Comparison of ENCODE assay signal across 12 cellular contexts in the genomic region with DNA sequence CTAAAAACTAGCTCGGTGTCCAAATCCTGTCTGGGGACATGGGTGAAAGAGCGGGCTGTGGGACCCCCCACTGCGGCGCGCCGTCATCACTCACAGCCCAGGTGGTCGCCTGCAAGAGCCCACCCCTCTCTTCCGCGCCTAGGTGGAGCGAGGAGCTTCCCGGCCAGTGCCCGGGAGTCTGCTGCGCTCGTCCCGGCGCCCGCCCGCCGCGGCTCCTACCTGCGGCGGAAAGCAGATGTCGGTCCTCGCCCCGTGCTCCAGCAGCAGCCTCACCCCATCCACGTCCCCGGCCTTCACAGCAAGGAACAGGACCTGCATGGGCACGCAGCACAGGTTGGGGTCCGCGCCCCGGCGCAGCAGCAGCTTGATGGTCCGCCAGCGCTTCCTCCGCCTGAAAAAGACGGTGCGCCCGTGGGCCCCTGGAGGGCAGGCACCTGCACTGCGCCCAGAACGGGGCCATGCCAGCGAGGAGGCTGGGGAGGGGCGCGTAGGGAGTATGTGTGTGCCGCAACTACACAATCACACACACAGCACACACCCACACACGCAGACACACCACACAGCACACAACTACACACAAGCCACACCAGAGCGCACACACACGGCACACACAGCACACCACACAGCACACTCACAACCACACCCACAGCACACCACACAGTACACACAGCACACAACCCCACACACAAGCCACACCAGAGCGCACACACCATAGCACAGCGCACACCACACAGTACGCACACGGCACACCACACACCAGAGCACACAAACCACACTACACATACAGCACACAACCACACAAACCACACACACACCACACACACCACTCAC. TPM values are rescaled to one million over a fixed set of nuclear protein-coding genes. Genes with fewer than 3 reads are reported as not detected.
DNase-seq lines count a peak whose midpoint lies in the region; ATAC-seq and TF ChIP-seq lines count a peak whose summit lies in the region.
"Had no signal": no experiment of that assay in that cellular context is flagged by ENCODE, and none has a peak within 500 bp of the region (broad histone marks: within the 10 kb centered on the region; RNA-seq: fewer than 3 reads in every experiment).

No MANE protein-coding gene starts in this region.

- TF ChIP-seq CTCF in WTC11 (IDR thresholded peaks at IDR 0.05) (no peak), esophagus muscularis mucosa (IDR thresholded peaks at IDR 0.05) (no peak)

- intact Hi-C loops in activated CD4-positive, alpha-beta T cell treated with anti-CD3 and anti-CD28 coated beads for 36 hours (cut with DNase I, micrococcal nuclease) = no loop called here
- intact Hi-C loops in sciatic nerve (cut with DNase I) (no loop called here), esophagus muscularis mucosa (cut with DNase I) (no loop called here)

- H3K4me1 ChIP-seq in iPS-18a (ENCODE audit: control insufficient read depth, low read depth, low read length) (no peaks in the 10 kb centered on the region), esophagus muscularis mucosa (peaks cover 3 to 16% (median 15%) of the 10 kb centered on the region in 4 donors)

- peaks cover 3% of the 10 kb centered on the region for H3K4me1 Mint-ChIP-seq in activated CD4-positive, alpha-beta T cell treated with anti-CD3 and anti-CD28 coated beads for 36 hours
- peaks cover 12% of the 10 kb centered on the region for H3K4me1 Mint-ChIP-seq in WTC11

- CTCF ChIA-PET in activated CD4-positive, alpha-beta T cell treated with anti-CD3 and anti-CD28 coated beads for 36 hours (lab: Charles Lee) = interaction anchor here (0.7 kb wide), 1 partner anchor 546 kb away, joined by 3 read pairs; no protein-coding TSS in a partner anchor
- CTCF ChIA-PET in WTC11 (lab: Charles Lee) = interaction anchor here (0.8 to 1.3 kb wide), 7 partner anchors 23 to 287 kb away, joined by 3 to 9 read pairs (median 4); no protein-coding TSS in a partner anchor

- WGBS in esophagus muscularis mucosa = 62% methylated on average over 13 of the region's 51 CpGs

- no peak for TF ChIP-seq EP300 in esophagus muscularis mucosa (IDR thresholded peaks at IDR 0.05)

- H3K27ac Mint-ChIP-seq in activated CD4-positive, alpha-beta T cell treated with anti-CD3 and anti-CD28 coated beads for 36 hours = no peak overlapping the region
- no peak overlapping the region for H3K27ac Mint-ChIP-seq in WTC11

- no peak overlapping the region for H3K9ac ChIP-seq in iPS-18a (ENCODE audit: low read length)

- no peak overlapping the region for H3K4me3 Mint-ChIP-seq in activated CD4-positive, alpha-beta T cell treated with anti-CD3 and anti-CD28 coated beads for 36 hours
- H3K4me3 Mint-ChIP-seq in WTC11 = peak overlapping the region; percentile 60
- H3K4me3 Mint-ChIP-seq: naive B cell had no signal

- no peak for TF ChIP-seq POLR2A in esophagus muscularis mucosa (IDR thresholded peaks at IDR 0.05; ENCODE audit: low read depth)

- no peak overlapping the region for H3K27ac ChIP-seq in iPS-18a (ENCODE audit: low read length)
- H3K27ac ChIP-seq in esophagus muscularis mucosa (replicated peaks in 1 of 4) = no peak overlapping the region
- H3K27ac ChIP-seq: VCaP had no signal

- peaks cover 5% of the 10 kb centered on the region for H3K9me3 ChIP-seq in iPS-18a (ENCODE audit: control insufficient read depth, low read depth, low read length)
- H3K9me3 ChIP-seq in esophagus muscularis mucosa = no peaks in the 10 kb centered on the region

- H3K4me3 ChIP-seq in iPS-18a (ENCODE audit: low read length) (peak overlapping the region; percentile 24), esophagus muscularis mucosa (no peak overlapping the region)

- peaks cover 3% of the 10 kb centered on the region for H3K27me3 Mint-ChIP-seq in activated CD4-positive, alpha-beta T cell treated with anti-CD3 and anti-CD28 coated beads for 36 hours
- peaks cover 47% of the 10 kb centered on the region for H3K27me3 Mint-ChIP-seq in WTC11 (ENCODE audit: low read depth)

- POLR2A ChIA-PET in activated CD4-positive, alpha-beta T cell treated with anti-CD3 and anti-CD28 coated beads for 36 hours (lab: Charles Lee) = no interaction called here
- POLR2A ChIA-PET in WTC11 (lab: Charles Lee) = interaction anchor here (0.5 kb wide), 1 partner anchor 182 kb away, joined by 4 read pairs; no protein-coding TSS in a partner anchor

- H3K36me3 Mint-ChIP-seq in activated CD4-positive, alpha-beta T cell treated with anti-CD3 and anti-CD28 coated beads for 36 hours (ENCODE audit: low read depth) = peaks cover 32% of the 10 kb centered on the region
- H3K36me3 Mint-ChIP-seq in WTC11 = peaks cover 34% of the 10 kb centered on the region

- H3K36me3 ChIP-seq in iPS-18a (ENCODE audit: control insufficient read depth, low read depth, low read length) (no peaks in the 10 kb centered on the region), esophagus muscularis mucosa (peaks cover 9 to 31% (median 22%) of the 10 kb centered on the region in 4 donors)

- H3K9me3 Mint-ChIP-seq in activated CD4-positive, alpha-beta T cell treated with anti-CD3 and anti-CD28 coated beads for 36 hours (ENCODE audit: low read depth) = peaks cover 7% of the 10 kb centered on the region
- peaks cover 34% of the 10 kb centered on the region for H3K9me3 Mint-ChIP-seq in WTC11

- H3K27me3 ChIP-seq in iPS-18a (ENCODE audit: control insufficient read depth, insufficient read depth, low read length) (peaks cover 28% of the 10 kb centered on the region), esophagus muscularis mucosa (peaks cover 0 to 35% (median 5%) of the 10 kb centered on the region in 4 donors)

- peak; percentile 27 for DNase-seq in activated CD4-positive, alpha-beta T cell treated with anti-CD3 and anti-CD28 coated beads for 36 hours
- DNase-seq in activated CD4-positive, alpha-beta T cell treated with anti-CD3 and anti-CD28 coated beads for 48 hours = no peak
- DNase-seq in WTC11 (ENCODE audit: low spot score) (peak; percentile 54), sciatic nerve (ENCODE audit: low spot score) (peak; percentile 58), esophagus muscularis mucosa (ENCODE audit: extremely low spot score) (no peak), anterior cingulate cortex (lab: John Stamatoyannopoulos, UW) (no peak)
- DNase-seq: naive B cell, NCI-H2081 treated with DMSO at 0.1 percent for 48 hours, PC-3 had no signal

- peak; percentile 68 for ATAC-seq in activated CD4-positive, alpha-beta T cell treated with anti-CD3 and anti-CD28 coated beads for 36 hours
- ATAC-seq in WTC11 (peak; percentile 85), sciatic nerve (no peak), GM21360 (IDR thresholded peaks at IDR 0.05; ENCODE audit: unreplicated experiment) (no peak)
- ATAC-seq: PC-3 had no signal

TF ChIP-seq in WTC11, 78 proteins besides CTCF, POLR2A, EP300 and RAD21 (continues in another document):
- TF ChIP-seq ZNF423 (CRISPR knock-in tag; IDR thresholded peaks at IDR 0.05) = peak; percentile 26
- TF ChIP-seq MYBL2 (CRISPR knock-in tag; IDR thresholded peaks at IDR 0.05) = 0 out of 2 replicates have a peak, but pooled peaks have one; percentile 39
- TF ChIP-seq SP1 (CRISPR knock-in tag; conservative IDR thresholded peaks at IDR 0.05) = no peak
- TF ChIP-seq, protein P1, sequence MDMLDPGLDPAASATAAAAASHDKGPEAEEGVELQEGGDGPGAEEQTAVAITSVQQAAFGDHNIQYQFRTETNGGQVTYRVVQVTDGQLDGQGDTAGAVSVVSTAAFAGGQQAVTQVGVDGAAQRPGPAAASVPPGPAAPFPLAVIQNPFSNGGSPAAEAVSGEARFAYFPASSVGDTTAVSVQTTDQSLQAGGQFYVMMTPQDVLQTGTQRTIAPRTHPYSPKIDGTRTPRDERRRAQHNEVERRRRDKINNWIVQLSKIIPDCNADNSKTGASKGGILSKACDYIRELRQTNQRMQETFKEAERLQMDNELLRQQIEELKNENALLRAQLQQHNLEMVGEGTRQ (CRISPR knock-in tag; IDR thresholded peaks at IDR 0.05) = 0 out of 2 replicates have a peak, but pooled peaks have one; percentile 21
- TF ChIP-seq, protein P2, sequence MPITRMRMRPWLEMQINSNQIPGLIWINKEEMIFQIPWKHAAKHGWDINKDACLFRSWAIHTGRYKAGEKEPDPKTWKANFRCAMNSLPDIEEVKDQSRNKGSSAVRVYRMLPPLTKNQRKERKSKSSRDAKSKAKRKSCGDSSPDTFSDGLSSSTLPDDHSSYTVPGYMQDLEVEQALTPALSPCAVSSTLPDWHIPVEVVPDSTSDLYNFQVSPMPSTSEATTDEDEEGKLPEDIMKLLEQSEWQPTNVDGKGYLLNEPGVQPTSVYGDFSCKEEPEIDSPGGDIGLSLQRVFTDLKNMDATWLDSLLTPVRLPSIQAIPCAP (CRISPR knock-in tag; IDR thresholded peaks at IDR 0.05) = no peak
- no peak for TF ChIP-seq JUN (CRISPR knock-in tag; IDR thresholded peaks at IDR 0.05)
- no peak for TF ChIP-seq NR2C2 (CRISPR knock-in tag; IDR thresholded peaks at IDR 0.05)
- TF ChIP-seq, protein P3, sequence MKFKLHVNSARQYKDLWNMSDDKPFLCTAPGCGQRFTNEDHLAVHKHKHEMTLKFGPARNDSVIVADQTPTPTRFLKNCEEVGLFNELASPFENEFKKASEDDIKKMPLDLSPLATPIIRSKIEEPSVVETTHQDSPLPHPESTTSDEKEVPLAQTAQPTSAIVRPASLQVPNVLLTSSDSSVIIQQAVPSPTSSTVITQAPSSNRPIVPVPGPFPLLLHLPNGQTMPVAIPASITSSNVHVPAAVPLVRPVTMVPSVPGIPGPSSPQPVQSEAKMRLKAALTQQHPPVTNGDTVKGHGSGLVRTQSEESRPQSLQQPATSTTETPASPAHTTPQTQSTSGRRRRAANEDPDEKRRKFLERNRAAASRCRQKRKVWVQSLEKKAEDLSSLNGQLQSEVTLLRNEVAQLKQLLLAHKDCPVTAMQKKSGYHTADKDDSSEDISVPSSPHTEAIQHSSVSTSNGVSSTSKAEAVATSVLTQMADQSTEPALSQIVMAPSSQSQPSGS (CRISPR knock-in tag; IDR thresholded peaks at IDR 0.05; ENCODE audit: borderline replicate concordance, low read depth) = no peak
- no peak for TF ChIP-seq KAT7 (CRISPR knock-in tag; IDR thresholded peaks at IDR 0.05; ENCODE audit: borderline replicate concordance)
- TF ChIP-seq JAZF1 (CRISPR knock-in tag; IDR thresholded peaks at IDR 0.05) = no peak

RNA-seq across cellular contexts. Expression of a gene that starts 37.4 kb away (rescaled TPM):
- 10 to 100 TPM; 20.7 to 24.0 TPM for total RNA-seq in activated CD4-positive, alpha-beta T cell treated with anti-CD3 and anti-CD28 coated beads for 36 hours
- total RNA-seq in WTC11 (2021) (4.6 to 7.8 TPM (median 5.2 TPM) in 3 replicates), sciatic nerve (30.7 TPM), esophagus muscularis mucosa (10 to 100 TPM in 2 of 4 donors, 1 to 10 TPM in 2; 9.1 to 10.9 (median 10.2) TPM)

RNA-seq across cellular contexts. Expression of a gene that starts 39.8 kb away (rescaled TPM):
- 1 to 10 TPM; 3.3 to 5.0 TPM for total RNA-seq in activated CD4-positive, alpha-beta T cell treated with anti-CD3 and anti-CD28 coated beads for 36 hours
- 2.2 to 2.3 TPM (median 2.2 TPM) in 3 replicates for total RNA-seq in WTC11 (2021)
- 4.5 TPM for total RNA-seq in sciatic nerve
- total RNA-seq in esophagus muscularis mucosa = 1 to 10 TPM; 3.8 to 7.3 (median 4.8) TPM

RNA-seq across cellular contexts. Expression of a gene that starts 47.9 kb away (rescaled TPM):
- 10 to 100 TPM; 35.7 to 43.8 TPM for total RNA-seq in activated CD4-positive, alpha-beta T cell treated with anti-CD3 and anti-CD28 coated beads for 36 hours
- total RNA-seq in WTC11 (2021) = 18.8 to 20.5 TPM (median 19.4 TPM) in 3 replicates
- 38.8 TPM for total RNA-seq in sciatic nerve
- total RNA-seq in esophagus muscularis mucosa = 100 to 1,000 TPM in 1 of 4 donors, 10 to 100 TPM in 3; 57.3 to 135 (median 70.2) TPM

Comparison
In these comparisons a context has a peak if more than half of its experiments do, and no peak if none do; other contexts are left out.
1. DNase-seq: peak in activated CD4-positive, alpha-beta T cell treated with anti-CD3 and anti-CD28 coated beads for 36 hours (single experiment), WTC11 (single experiment) and sciatic nerve (single experiment); none in activated CD4-positive, alpha-beta T cell treated with anti-CD3 and anti-CD28 coated beads for 48 hours (single experiment), esophagus muscularis mucosa (single experiment) and anterior cingulate cortex (0 of 58).
2. ATAC-seq: peak in activated CD4-positive, alpha-beta T cell treated with anti-CD3 and anti-CD28 coated beads for 36 hours (single experiment) and WTC11 (single experiment); none in sciatic nerve (single experiment) and GM21360 (single experiment).